ENCODE assay signal across 8 cellular contexts in genomic region chr11:75350743-75351540, GRCh38. TPM values are rescaled to one million over a fixed set of nuclear protein-coding genes. Genes with fewer than 3 reads are reported as not detected.
DNase-seq lines count a peak whose midpoint lies in the region; ATAC-seq and TF ChIP-seq lines count a peak whose summit lies in the region.

No MANE protein-coding gene starts in this region.

- peaks cover 33% of the 10 kb centered on the region for H3K4me1 Mint-ChIP-seq in memory B cell

- H2BK15ac ChIP-seq in IMR-90 (ENCODE audit: low read depth, low read length) = peak overlapping the region; percentile 4; the same call in 1 of the 3 replicates

- H3K4me2 ChIP-seq in BLaER1 treated with 17β-estradiol and CSF1 and Interleukin-3, amounts not matched to agents 10 nM and 100 nM = peak overlapping the region; percentile 94 to 100 (median 97)
- peak overlapping the region; percentile 100 for H3K4me2 ChIP-seq in IMR-90 (ENCODE audit: low read depth, low read length)

- no peaks in the 10 kb centered on the region for H3K9me3 ChIP-seq in BLaER1 treated with 17β-estradiol and CSF1 and Interleukin-3, amounts not matched to agents 10 nM and 100 nM (replicated peaks in 1 of 11)
- H3K9me3 ChIP-seq in IMR-90 (ENCODE audit: control insufficient read depth, insufficient read depth, low read length) (no peaks in the 10 kb centered on the region), stomach (no peaks in the 10 kb centered on the region)

- ATAC-seq in IMR-90 (ENCODE audit: low read depth) (peak; percentile 8), memory B cell (ENCODE audit: low read depth) (peak; percentile 48)
- peak; percentile 36 to 40 for ATAC-seq in activated CD4-positive, CD25-positive, alpha-beta regulatory T cell treated with anti-CD3 and anti-CD28 coated beads, Interleukin-2, amount 50 U/mL, for 24 hours

- CTCF ChIA-PET in IMR-90 (lab: Yijun Ruan, JAX) = interaction anchor here (1.0 kb wide), 1 partner anchor 11 kb away, joined by 4 read pairs; no protein-coding TSS in a partner anchor

- H2BK5ac ChIP-seq in IMR-90 (ENCODE audit: low read depth, low read length, poor library complexity, severe bottlenecking) = peak overlapping the region; percentile 28

- H3K79me1 ChIP-seq in IMR-90 (ENCODE audit: low read depth in 1 of 2, low read length in 2 of 2) = peaks cover 0 to 28% of the 10 kb centered on the region in 2 experiments; a peak in 2 of 4 replicates

- H3K27ac Mint-ChIP-seq in memory B cell = peak overlapping the region; percentile 83

- TF ChIP-seq CTCF in IMR-90 (conservative IDR thresholded peaks at IDR 0.05; ENCODE audit: low read depth, low read length) (peak; percentile 8; the same call in 1 of the 2 replicates), stomach (IDR thresholded peaks at IDR 0.05) (peak in 1 of 7 experiments; percentile 46), GM13976 (IDR thresholded peaks at IDR 0.05; ENCODE audit: borderline replicate concordance, control extremely low read depth, extremely low read depth, insufficient read depth, missing control alignments) (no peak)

- H3K23ac ChIP-seq in IMR-90 (ENCODE audit: low read depth, low read length) = peak overlapping the region; percentile 95

- no peaks in the 10 kb centered on the region for H3K9me3 Mint-ChIP-seq in memory B cell

- peak overlapping the region in 1 of 2 experiments; percentile 59; a peak in 2 of 4 replicates for H4K8ac ChIP-seq in IMR-90 (ENCODE audit: low read depth in 2 of 2, low read length in 2 of 2)

- POLR2A ChIA-PET in IMR-90 (lab: Charles Lee; ENCODE audit: unreplicated experiment) = no interaction called here

- DNase-seq in IMR-90 = peak; percentile 46
- peak; percentile 61 for DNase-seq in dermis blood vessel endothelial cell
- DNase-seq in memory B cell (ENCODE audit: low spot score in 2 of 2) = no peak
- peak; percentile 65 for DNase-seq in stomach
- no peak for DNase-seq in GM13976 (ENCODE audit: low spot score)
- DNase-seq in kidney glomerular epithelial cell (lab: John Stamatoyannopoulos, UW) = no peak

- peak overlapping the region; percentile 67 for H3K4ac ChIP-seq in IMR-90 (ENCODE audit: low read depth, low read length)

- peak overlapping the region; percentile 44 for H4K91ac ChIP-seq in IMR-90 (ENCODE audit: insufficient read depth, low read depth, low read length)

- peak overlapping the region; percentile 81 for H3K18ac ChIP-seq in IMR-90 (ENCODE audit: low read depth, low read length)

- H4K20me1 ChIP-seq in BLaER1 treated with 17β-estradiol and CSF1 and Interleukin-3, amounts not matched to agents 10 nM and 100 nM = peaks cover 0 to 38% (median 23%) of the 10 kb centered on the region in 11 experiments; a peak in 12 of 22 replicates
- peaks cover 20% of the 10 kb centered on the region for H4K20me1 ChIP-seq in IMR-90 (ENCODE audit: insufficient read depth, low read length)

- peak overlapping the region; percentile 6; the same call in 1 of the 2 replicates for H2BK20ac ChIP-seq in IMR-90 (ENCODE audit: low read depth, low read length)

- in situ Hi-C loops in IMR-90 (cut with MboI; ENCODE audit: low sequenced_read_pairs) (no loop called here), GM13976 (cut with MboI; ENCODE audit: low sequenced_read_pairs, unreplicated experiment) (no loop called here)

- WGBS in IMR-90 (ENCODE audit: extremely low coverage in 2 of 2, insufficient read length in 1 of 2), 2 experiments = 4% methylated on average over 36 of the region's 47 CpGs; no CpG with 5 or more reads in 1 of the 2 experiments
- 2 to 8% (median 3%) methylated on average over 19 to 47 of the region's 47 CpGs for WGBS in stomach, 5 donors

- dilution Hi-C loops in IMR-90 (cut with HindIII; ENCODE audit: low sequenced_read_pairs, unreplicated experiment) = no loop called here

- no peaks in the 10 kb centered on the region for H3K36me3 Mint-ChIP-seq in memory B cell

- H3K36me3 ChIP-seq in BLaER1 treated with 17β-estradiol and CSF1 and Interleukin-3, amounts not matched to agents 10 nM and 100 nM = peaks cover 0 to 28% (median 14%) of the 10 kb centered on the region in 11 experiments; a peak in 10 of 22 replicates
- H3K36me3 ChIP-seq in IMR-90 (ENCODE audit: control insufficient read depth, insufficient read depth, low read length) = no peaks in the 10 kb centered on the region
- H3K36me3 ChIP-seq in stomach = no peaks in the 10 kb centered on the region

- BruUV-seq in IMR-90 (replicated peaks; lab: Mats Ljungman, UMichigan) = no TSS peak

- H3K27me3 ChIP-seq in BLaER1 treated with 17β-estradiol and CSF1 and Interleukin-3, amounts not matched to agents 10 nM and 100 nM = no peaks in the 10 kb centered on the region
- H3K27me3 ChIP-seq in IMR-90 (ENCODE audit: control insufficient read depth, insufficient read depth, low read length) (peaks cover 4% of the 10 kb centered on the region), stomach (no peaks in the 10 kb centered on the region)

- peak overlapping the region; percentile 88 to 93 (median 90) for H3K9ac ChIP-seq in BLaER1 treated with 17β-estradiol and CSF1 and Interleukin-3, amounts not matched to agents 10 nM and 100 nM
- peak overlapping the region; percentile 5 for H3K9ac ChIP-seq in IMR-90 (ENCODE audit: low read depth, low read length)

- peaks cover 5% of the 10 kb centered on the region for H3K27me3 Mint-ChIP-seq in memory B cell

- peak overlapping the region; percentile 83 for H3K4me3 Mint-ChIP-seq in memory B cell

- peak overlapping the region; percentile 99 for H2AK5ac ChIP-seq in IMR-90 (ENCODE audit: low read depth, low read length)

- peak overlapping the region; percentile 79 to 97 (median 90) for H3K27ac ChIP-seq in BLaER1 treated with 17β-estradiol and CSF1 and Interleukin-3, amounts not matched to agents 10 nM and 100 nM
- H3K27ac ChIP-seq in IMR-90 (ENCODE audit: insufficient read depth, low read length) (peak overlapping the region; percentile 49), stomach (peak overlapping the region; percentile 95 to 98 (median 97))

- no peak for TF ChIP-seq RAD21 in IMR-90 (IDR thresholded peaks at IDR 0.05; ENCODE audit: low read length)

- peak overlapping the region; percentile 77; the same call in 1 of the 2 replicates for H4K5ac ChIP-seq in IMR-90 (ENCODE audit: low read depth, low read length)

- H3K4me1 ChIP-seq in BLaER1 treated with 17β-estradiol and CSF1 and Interleukin-3, amounts not matched to agents 10 nM and 100 nM = peaks cover 63 to 72% (median 69%) of the 10 kb centered on the region in 10 experiments
- H3K4me1 ChIP-seq in IMR-90 (ENCODE audit: control insufficient read depth, insufficient read depth, low read length) = peaks cover 39% of the 10 kb centered on the region
- H3K4me1 ChIP-seq in stomach = peaks cover 58 to 72% (median 67%) of the 10 kb centered on the region in 4 donors

- no peak overlapping the region for H3K56ac ChIP-seq in IMR-90 (ENCODE audit: extremely low read depth, insufficient read depth, low read length)

- peak overlapping the region; percentile 95 for H2AK9ac ChIP-seq in IMR-90 (replicated peaks; ENCODE audit: low read depth, low read length, poor library complexity)

- peak overlapping the region; percentile 84 for H3K14ac ChIP-seq in IMR-90 (replicated peaks; ENCODE audit: low read depth, low read length)

- no peak for TF ChIP-seq EP300 in stomach (IDR thresholded peaks at IDR 0.05)

- TF ChIP-seq POLR2A in IMR-90 (IDR thresholded peaks at IDR 0.05; ENCODE audit: low read depth, low read length) (no peak), stomach (IDR thresholded peaks at IDR 0.05) (no peak)

- intact Hi-C loops in IMR-90 (cut with micrococcal nuclease) (no loop called here), stomach (cut with DNase I; ENCODE audit: low total_unique reads) (no loop called here)

- peaks cover 28% of the 10 kb centered on the region for H3K9me1 ChIP-seq in IMR-90 (ENCODE audit: insufficient read depth, low read length)

- H3K4me3 ChIP-seq in BLaER1 treated with 17β-estradiol and CSF1 and Interleukin-3, amounts not matched to agents 10 nM and 100 nM = peak overlapping the region; percentile 74 to 95 (median 82)
- peak overlapping the region; percentile 68 for H3K4me3 ChIP-seq in IMR-90 (ENCODE audit: insufficient read depth, low read depth, low read length)
- H3K4me3 ChIP-seq in stomach = peak overlapping the region; percentile 66 to 92 (median 76)

- peak overlapping the region; percentile 92 for H2AFZ ChIP-seq in IMR-90 (replicated peaks; ENCODE audit: low read length, poor library complexity)

- peak overlapping the region; percentile 44 for H2BK120ac ChIP-seq in IMR-90 (ENCODE audit: low read depth, low read length)

TF ChIP-seq in IMR-90, 13 proteins besides CTCF, POLR2A, EP300 and RAD21:
- TF ChIP-seq USF2 (IDR thresholded peaks at IDR 0.05; ENCODE audit: low read depth, low read length) = 0 out of 2 replicates have a peak, but pooled peaks have one; percentile 4
- TF ChIP-seq CHD1 (IDR thresholded peaks at IDR 0.05; ENCODE audit: low read depth, low read length) = no peak
- TF ChIP-seq BHLHE40 (IDR thresholded peaks at IDR 0.05; ENCODE audit: low read depth, low read length) = peak; percentile 84
- TF ChIP-seq MAZ (IDR thresholded peaks at IDR 0.05; ENCODE audit: borderline replicate concordance, low read depth, low read length) = no peak
- peak; percentile 62; the same call in 1 of the 2 replicates for TF ChIP-seq MXI1 (IDR thresholded peaks at IDR 0.05; ENCODE audit: borderline replicate concordance, low read depth, low read length)
- no peak for TF ChIP-seq NFE2L2 (IDR thresholded peaks at IDR 0.05; ENCODE audit: low read depth, low read length)
- no peak for TF ChIP-seq SMC3 (IDR thresholded peaks at IDR 0.05; ENCODE audit: low read depth, low read length)

RNA-seq across cellular contexts. Expression of gene ARRB1, which starts 0.5 kb away (rescaled TPM):
- total RNA-seq in IMR-90 (2012; rRNA removed) (13.1 and 17.4 TPM in 2 replicates), dermis blood vessel endothelial cell (223 and 280 TPM in 2 replicates), stomach (100 to 1,000 TPM in 1 of 5 donors, 10 to 100 TPM in 4; 44.3 to 151 (median 76.5) TPM)
- polyA plus RNA-seq in IMR-90 (2012; rRNA removed) (11.0 and 11.4 TPM in 2 replicates), stomach (10 to 100 TPM; 18.0 to 41.2 (median 33.2) TPM)
- polyA plus RNA-seq in IMR-90 (2012; cell fraction: cytosol; rRNA removed) = 11.9 and 16.6 TPM in 2 replicates
- polyA plus RNA-seq in IMR-90 (2012; cell fraction: nucleus; rRNA removed; ENCODE audit: low replicate concordance) = 9.6 and 12.8 TPM in 2 replicates

RNA-seq across cellular contexts. Expression of gene RPS3, which starts 48.4 kb away (rescaled TPM):
- total RNA-seq in IMR-90 (2012; rRNA removed) = 2,360 and 3,444 TPM in 2 replicates
- polyA plus RNA-seq in IMR-90 (2012; rRNA removed) = 2,477 and 2,872 TPM in 2 replicates
- 2,410 and 4,196 TPM in 2 replicates for polyA plus RNA-seq in IMR-90 (2012; cell fraction: cytosol; rRNA removed)
- polyA plus RNA-seq in IMR-90 (2012; cell fraction: nucleus; rRNA removed; ENCODE audit: low replicate concordance) = 593 and 1,092 TPM in 2 replicates
- 2,018 and 2,797 TPM in 2 replicates for total RNA-seq in dermis blood vessel endothelial cell
- 1,000 to 10,000 TPM in 3 of 5 donors, 100 to 1,000 TPM in 2; 607 to 1,681 (median 1,272) TPM for total RNA-seq in stomach
- 1,000 to 10,000 TPM; 2,719 to 3,770 (median 2,836) TPM for polyA plus RNA-seq in stomach

Comparison
In these comparisons a context has a peak if more than half of its experiments do, and no peak if none do; other contexts are left out.
1. DNase-seq: peak in IMR-90 (single experiment), dermis blood vessel endothelial cell (single experiment) and stomach (single experiment); none in memory B cell (0 of 2), GM13976 (single experiment) and kidney glomerular epithelial cell (single experiment).
2. Peak in every context shown above with its lines, with median percentiles within 50 percentile points of each other: H3K27ac ChIP-seq, H3K4me3 ChIP-seq and ATAC-seq.